Comparison of ENCODE assay signal across 32 cellular contexts in the genomic region with DNA sequence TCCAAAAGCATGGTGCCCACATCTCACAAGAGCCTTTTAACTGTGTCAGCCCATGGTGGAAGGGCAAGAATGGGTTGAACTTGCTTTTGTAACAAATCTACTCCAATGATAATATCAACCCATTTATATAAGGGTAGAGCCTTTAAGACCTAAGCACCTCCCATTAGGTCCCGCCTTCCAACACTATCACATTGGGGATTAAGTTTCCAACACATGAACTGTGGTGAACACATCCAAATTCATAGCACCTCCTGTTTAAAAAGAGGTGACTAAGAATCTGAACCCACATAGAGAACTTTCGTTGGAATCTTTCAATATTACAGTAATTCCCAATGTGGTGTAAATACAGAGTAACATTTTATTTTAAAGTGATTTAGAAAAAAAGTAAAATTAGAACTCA.
"Had no signal": no experiment of that assay in that cellular context is flagged by ENCODE, and none has a peak within 500 bp of the region (broad histone marks: within the 10 kb centered on the region; RNA-seq: fewer than 3 reads in every experiment).

No MANE protein-coding gene starts in this region.

- FAIRE-seq: islet of Langerhans, kidney, pancreas, small intestine, urothelium cell line had no signal

- H3K4me1 Mint-ChIP-seq: nephron, neural crest cell had no signal

- H3K4me1 ChIP-seq: left lung, lower lobe of right lung, prostate gland, tibial artery, upper lobe of right lung had no signal

- H3K9me3 ChIP-seq: left lung, lower lobe of right lung, pancreas, prostate gland, sigmoid colon, spleen, suprapubic skin, thoracic aorta, tibial artery, upper lobe of right lung had no signal

- H3K27ac Mint-ChIP-seq: nephron had no signal

- DNase-seq: hypothalamus; immature natural killer cell; kidney; left colon; left lung; lower lobe of right lung; mammary epithelial cell; mesenchymal stem cell; naive thymus-derived CD8-positive, alpha-beta T cell; nucleus accumbens; pancreas; posterior cingulate gyrus; retina; right cardiac atrium; sigmoid colon; small intestine; spleen; stimulated activated CD4-positive, alpha-beta T cell treated with anti-CD3 and anti-CD28 coated beads, Interleukin-1b, Interleukin-23, amount 100 ng/mL, for 48 hours; stimulated activated CD4-positive, alpha-beta T cell treated with anti-CD3 and anti-CD28 coated beads, Interleukin-4, amount 100 ng/mL, for 1 hour; stimulated activated CD8-positive, alpha-beta memory T cell treated with anti-CD3 and anti-CD28 coated beads, Interleukin-4, amount 100 ng/mL, for 48 hours; stimulated activated naive CD4-positive, alpha-beta T cell treated with Interleukin-2 at 50 U/mL for 16 hours; tibial artery; trophoblast cell; upper lobe of right lung had no signal

- H3K4me3 ChIP-seq: left lung, lower lobe of right lung, pancreas, prostate gland, sigmoid colon, spleen, suprapubic skin, thoracic aorta, tibial artery, upper lobe of right lung had no signal

- H3K4me3 Mint-ChIP-seq: immature natural killer cell; naive thymus-derived CD8-positive, alpha-beta T cell; nephron; neural crest cell; stimulated activated memory B cell treated with anti-CD40 and anti-IgM and Interleukin-4, amounts not matched to agents 10 μg/mL and 1 μg/mL and 100 μg/mL, for 72 hours had no signal

- ATAC-seq: left colon; left lung; lower lobe of right lung; naive thymus-derived CD8-positive, alpha-beta T cell; pancreas; right cardiac atrium; stimulated activated memory B cell treated with anti-CD40 and anti-IgM and Interleukin-4, amounts not matched to agents 10 μg/mL and 1 μg/mL and 100 μg/mL, for 72 hours; upper lobe of right lung had no signal

- H3K27me3 Mint-ChIP-seq: naive thymus-derived CD8-positive, alpha-beta T cell; stimulated activated memory B cell treated with anti-CD40 and anti-IgM and Interleukin-4, amounts not matched to agents 10 μg/mL and 1 μg/mL and 100 μg/mL, for 72 hours had no signal

- H3K27me3 ChIP-seq: left lung, pancreas, sigmoid colon, spleen, suprapubic skin, tibial artery, upper lobe of right lung had no signal

- H3K27ac ChIP-seq: left lung, lower lobe of right lung, pancreas, prostate gland, sigmoid colon, spleen, suprapubic skin, thoracic aorta, tibial artery, upper lobe of right lung had no signal

- H3K9me3 Mint-ChIP-seq: immature natural killer cell; naive thymus-derived CD8-positive, alpha-beta T cell; nephron; neural crest cell; stimulated activated memory B cell treated with anti-CD40 and anti-IgM and Interleukin-4, amounts not matched to agents 10 μg/mL and 1 μg/mL and 100 μg/mL, for 72 hours had no signal
